ENCODE assay signal across 16 cellular contexts in genomic region chr10:1423676-1424253, GRCh38.
DNase-seq lines count a peak whose midpoint lies in the region; ATAC-seq, FAIRE-seq and TF ChIP-seq lines count a peak whose summit lies in the region.
"Had no signal": no experiment of that assay in that cellular context is flagged by ENCODE, and none has a peak within 500 bp of the region (broad histone marks: within the 10 kb centered on the region; RNA-seq: fewer than 3 reads in every experiment).

No MANE protein-coding gene starts in this region.

- H3K4me1 ChIP-seq in HepG2 (ENCODE audit: insufficient read depth, low read length): no peaks in the 10 kb centered on the region
- peaks cover 0 to 9% (median 0%) of the 10 kb centered on the region in 4 donors for H3K4me1 ChIP-seq in right lobe of liver
- H3K4me1 ChIP-seq in Karpas-422 (ENCODE audit: low read length): peaks cover 75% of the 10 kb centered on the region
- no peaks in the 10 kb centered on the region for H3K4me1 ChIP-seq in mammary epithelial cell (ENCODE audit: insufficient read depth, low read length)
- H3K4me1 ChIP-seq in ovary (ENCODE audit: insufficient read depth): no peaks in the 10 kb centered on the region

- CTCF ChIA-PET in HepG2 (lab: Yijun Ruan, JAX; ENCODE audit: low intra/inter-chr PET ratio, low total read pairs) (no interaction called here), mammary epithelial cell (lab: Charles Lee; ENCODE audit: low non-redundant PET) (no interaction called here)

- POLR2A ChIA-PET in HepG2 (lab: Yijun Ruan, JAX): no interaction called here

- H3K36me3 ChIP-seq in HepG2 (replicated peaks in 1 of 2; ENCODE audit: control insufficient read depth in 1 of 2, insufficient read depth in 2 of 2, low read length in 2 of 2) (no peaks in the 10 kb centered on the region), right lobe of liver (no peaks in the 10 kb centered on the region), Karpas-422 (ENCODE audit: insufficient read depth, low read length) (no peaks in the 10 kb centered on the region), bronchial epithelial cell (ENCODE audit: control insufficient read depth, insufficient read depth, low read length) (no peaks in the 10 kb centered on the region), mammary epithelial cell (ENCODE audit: insufficient read depth, low read length) (no peaks in the 10 kb centered on the region), ovary (no peaks in the 10 kb centered on the region)

- H3K4me3 ChIP-seq in HepG2 (replicated peaks in 1 of 3; ENCODE audit: insufficient read depth in 1 of 3, low read depth in 2 of 3, low read length in 3 of 3): no peak overlapping the region
- no peak overlapping the region for H3K4me3 ChIP-seq in right lobe of liver
- 0 out of 2 replicates have a peak overlapping the region, but pooled peaks have one; percentile 5 for H3K4me3 ChIP-seq in Karpas-422 (ENCODE audit: low read length)
- H3K4me3 ChIP-seq in bronchial epithelial cell (ENCODE audit: low read depth, low read length): no peak overlapping the region
- no peak overlapping the region for H3K4me3 ChIP-seq in mammary epithelial cell (replicated peaks in 1 of 3; ENCODE audit: insufficient read depth in 1 of 3, low read depth in 2 of 3, low read length in 3 of 3)
- no peak overlapping the region for H3K4me3 ChIP-seq in ovary

- in situ Hi-C loops in HepG2 (cut with HindIII; ENCODE audit: extremely low pct_ligation_motif_present, low pct_unique_long_range_greater_than_20kb): no loop called here
- in situ Hi-C loops in mammary epithelial cell (cut with MboI; ENCODE audit: low sequenced_read_pairs in 2 of 2): no loop called here

- no peaks in the 10 kb centered on the region for H3K79me2 ChIP-seq in HepG2 (ENCODE audit: insufficient read depth, low read length)
- no peaks in the 10 kb centered on the region for H3K79me2 ChIP-seq in Karpas-422 (ENCODE audit: low read length)
- H3K79me2 ChIP-seq in mammary epithelial cell (ENCODE audit: insufficient read depth, low read length): no peaks in the 10 kb centered on the region

- H3K9ac ChIP-seq in HepG2 (ENCODE audit: insufficient read depth, low read depth, low read length): no peak overlapping the region
- H3K9ac ChIP-seq in Karpas-422 (ENCODE audit: low read length): peak overlapping the region; percentile 50
- H3K9ac ChIP-seq in mammary epithelial cell (ENCODE audit: insufficient read depth, low read length): no peak overlapping the region

- no peak overlapping the region for H3K4me2 ChIP-seq in HepG2 (ENCODE audit: low read depth, low read length)
- peak overlapping the region; percentile 52 for H3K4me2 ChIP-seq in Karpas-422 (ENCODE audit: low read depth, low read length, poor library complexity, severe bottlenecking)
- H3K4me2 ChIP-seq in mammary epithelial cell (ENCODE audit: insufficient read depth, low read depth, low read length): no peak overlapping the region

- no peaks in the 10 kb centered on the region for H4K20me1 ChIP-seq in HepG2 (ENCODE audit: insufficient read depth, low read length)
- H4K20me1 ChIP-seq in Karpas-422 (ENCODE audit: insufficient read depth, low read depth, low read length): no peaks in the 10 kb centered on the region
- H4K20me1 ChIP-seq in mammary epithelial cell (ENCODE audit: insufficient read depth, low read length): no peaks in the 10 kb centered on the region

- TF ChIP-seq EP300 in HepG2 (IDR thresholded peaks at IDR 0.05; ENCODE audit: low read depth in 2 of 2, low read length in 2 of 2) (no peak), HepG2 (CRISPR knock-in tag; IDR thresholded peaks at IDR 0.05; ENCODE audit: borderline replicate concordance) (no peak), ovary (IDR thresholded peaks at IDR 0.05) (no peak)

- WGBS in HepG2 (ENCODE audit: low lambda C conversion rate): 0% methylated on average over 1 of the region's 2 CpGs
- WGBS in right lobe of liver (ENCODE audit: insufficient coverage, low coverage, low lambda C conversion rate, missing lambda C conversion rate): 86% methylated on average over 1 of the region's 2 CpGs
- 74% methylated on average over 2 of the region's 2 CpGs for WGBS in mammary epithelial cell (ENCODE audit: low coverage, missing lambda C conversion rate)
- 96% methylated on average over 2 of the region's 2 CpGs for WGBS in ovary, 3 donors

- DNase-seq in HepG2 (ENCODE audit: low spot score): no peak
- DNase-seq in right lobe of liver: no peak
- DNase-seq in Karpas-422: no peak
- DNase-seq in bronchial epithelial cell (ENCODE audit: low read depth): no peak
- DNase-seq in cerebellar cortex (ENCODE audit: low spot score): no peak
- DNase-seq in SHP77 (lab: John Stamatoyannopoulos, UW): no peak
- no peak for DNase-seq in mammary epithelial cell
- no peak for DNase-seq in ovary
- DNase-seq: Caco-2; CD4-positive, alpha-beta T cell; GDM1; H9 had no signal

- no peak for TF ChIP-seq POLR2A in HepG2 (IDR thresholded peaks at IDR 0.05; ENCODE audit: insufficient read depth in 1 of 2, low read depth in 2 of 2, low read length in 2 of 2)
- TF ChIP-seq POLR2A in right lobe of liver (IDR thresholded peaks at IDR 0.05): no peak
- TF ChIP-seq POLR2A in ovary (IDR thresholded peaks at IDR 0.05): no peak

- H3K9me3 ChIP-seq in HepG2 (ENCODE audit: low read length): no peaks in the 10 kb centered on the region
- no peaks in the 10 kb centered on the region for H3K9me3 ChIP-seq in right lobe of liver
- no peaks in the 10 kb centered on the region for H3K9me3 ChIP-seq in Karpas-422 (ENCODE audit: low read length)
- peaks cover 28% of the 10 kb centered on the region for H3K9me3 ChIP-seq in mammary epithelial cell (replicated peaks; ENCODE audit: insufficient read depth, low read length)
- H3K9me3 ChIP-seq in ovary: no peaks in the 10 kb centered on the region
- H3K9me3 ChIP-seq: Caco-2 had no signal

- H3K27ac ChIP-seq in HepG2 (ENCODE audit: extremely low read length, insufficient read depth, low read length) (no peak overlapping the region), right lobe of liver (no peak overlapping the region), Karpas-422 (ENCODE audit: low read length) (peak overlapping the region; percentile 93), mammary epithelial cell (ENCODE audit: insufficient read depth, low read depth, low read length) (no peak overlapping the region), ovary (no peak overlapping the region)
- H3K27ac ChIP-seq: 22Rv1, C4-2B had no signal

- BruUV-seq in HepG2 (replicated peaks; lab: Mats Ljungman, UMichigan) (no TSS peak), mammary epithelial cell (replicated peaks; lab: Mats Ljungman, UMichigan) (no TSS peak)

- dilution Hi-C loops in mammary epithelial cell (cut with HindIII; ENCODE audit: low sequenced_read_pairs): no loop called here

- TF ChIP-seq RAD21 in HepG2 (CRISPR knock-in tag; IDR thresholded peaks at IDR 0.05): no peak

- no peak overlapping the region for H2AFZ ChIP-seq in HepG2 (ENCODE audit: low read length)
- no peak overlapping the region for H2AFZ ChIP-seq in Karpas-422 (ENCODE audit: low read length)
- no peak overlapping the region for H2AFZ ChIP-seq in mammary epithelial cell (ENCODE audit: low read depth, low read length)

- ATAC-seq in HepG2: no peak
- ATAC-seq in right lobe of liver: no peak

- FAIRE-seq in HepG2 (lab: Jason Lieb, UNC) (no peak), bronchial epithelial cell (lab: Jason Lieb, UNC) (peak; percentile 62)
- FAIRE-seq: D721Med, H1 had no signal

- H3K9me2 ChIP-seq in Karpas-422 (replicated peaks; ENCODE audit: insufficient read depth, low read length): no peaks in the 10 kb centered on the region

- H3K27me3 ChIP-seq in HepG2 (ENCODE audit: control insufficient read depth in 1 of 2, insufficient read depth in 2 of 2, low read length in 2 of 2): peaks cover 4 to 26% of the 10 kb centered on the region in 2 experiments; a peak in 4 of 5 replicates
- peaks cover 4 to 13% of the 10 kb centered on the region in 2 donors for H3K27me3 ChIP-seq in right lobe of liver
- H3K27me3 ChIP-seq in Karpas-422 (ENCODE audit: low read length): no peaks in the 10 kb centered on the region
- H3K27me3 ChIP-seq in bronchial epithelial cell (ENCODE audit: control insufficient read depth, insufficient read depth, low read length): no peaks in the 10 kb centered on the region
- H3K27me3 ChIP-seq in mammary epithelial cell (ENCODE audit: insufficient read depth, low read length): no peaks in the 10 kb centered on the region
- H3K27me3 ChIP-seq in ovary: no peaks in the 10 kb centered on the region

- intact Hi-C loops in HepG2 (cut with micrococcal nuclease; ENCODE audit: unreplicated experiment) (no loop called here), right lobe of liver (cut with DNase I) (no loop called here), mammary epithelial cell (cut with micrococcal nuclease) (no loop called here), ovary (cut with DNase I) (no loop called here)

- TF ChIP-seq CTCF in HepG2 (CRISPR knock-in tag; IDR thresholded peaks at IDR 0.05) (no peak), right lobe of liver (IDR thresholded peaks at IDR 0.05) (no peak), bronchial epithelial cell (IDR thresholded peaks at IDR 0.05; ENCODE audit: insufficient read depth, low read length, severe bottlenecking) (no peak), mammary epithelial cell (conservative IDR thresholded peaks at IDR 0.05 in 1 of 2, IDR thresholded peaks at IDR 0.05 in 1 of 2; ENCODE audit: extremely low read depth in 1 of 2, insufficient read depth in 1 of 2, low read depth in 1 of 2, low read length in 2 of 2) (no peak), ovary (IDR thresholded peaks at IDR 0.05) (no peak)

TF ChIP-seq in HepG2, 621 proteins besides CTCF, POLR2A, EP300 and RAD21 (continues in another document):
- TF ChIP-seq ATF7-NPFF (CRISPR knock-in tag; IDR thresholded peaks at IDR 0.05; ENCODE audit: low read depth): no peak
- no peak for TF ChIP-seq EHMT2 (IDR thresholded peaks at IDR 0.05; ENCODE audit: borderline replicate concordance, low read depth, low read length)
- TF ChIP-seq, protein P1, sequence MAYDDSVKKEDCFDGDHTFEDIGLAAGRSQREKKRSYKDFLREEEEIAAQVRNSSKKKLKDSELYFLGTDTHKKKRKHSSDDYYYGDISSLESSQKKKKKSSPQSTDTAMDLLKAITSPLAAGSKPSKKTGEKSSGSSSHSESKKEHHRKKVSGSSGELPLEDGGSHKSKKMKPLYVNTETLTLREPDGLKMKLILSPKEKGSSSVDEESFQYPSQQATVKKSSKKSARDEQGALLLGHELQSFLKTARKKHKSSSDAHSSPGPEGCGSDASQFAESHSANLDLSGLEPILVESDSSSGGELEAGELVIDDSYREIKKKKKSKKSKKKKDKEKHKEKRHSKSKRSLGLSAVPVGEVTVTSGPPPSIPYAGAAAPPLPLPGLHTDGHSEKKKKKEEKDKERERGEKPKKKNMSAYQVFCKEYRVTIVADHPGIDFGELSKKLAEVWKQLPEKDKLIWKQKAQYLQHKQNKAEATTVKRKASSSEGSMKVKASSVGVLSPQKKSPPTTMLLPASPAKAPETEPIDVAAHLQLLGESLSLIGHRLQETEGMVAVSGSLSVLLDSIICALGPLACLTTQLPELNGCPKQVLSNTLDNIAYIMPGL (CRISPR knock-in tag; IDR thresholded peaks at IDR 0.05; ENCODE audit: borderline replicate concordance in 1 of 2, low read depth in 1 of 2): no peak
- TF ChIP-seq TP53 (CRISPR knock-in tag; conservative IDR thresholded peaks at IDR 0.05): no peak
- no peak for TF ChIP-seq JUN (CRISPR knock-in tag; IDR thresholded peaks at IDR 0.05)
- no peak for TF ChIP-seq ZNF570 (CRISPR knock-in tag; IDR thresholded peaks at IDR 0.05; ENCODE audit: borderline replicate concordance)
